ENCODE assay signal across 14 cellular contexts in the genomic region with DNA sequence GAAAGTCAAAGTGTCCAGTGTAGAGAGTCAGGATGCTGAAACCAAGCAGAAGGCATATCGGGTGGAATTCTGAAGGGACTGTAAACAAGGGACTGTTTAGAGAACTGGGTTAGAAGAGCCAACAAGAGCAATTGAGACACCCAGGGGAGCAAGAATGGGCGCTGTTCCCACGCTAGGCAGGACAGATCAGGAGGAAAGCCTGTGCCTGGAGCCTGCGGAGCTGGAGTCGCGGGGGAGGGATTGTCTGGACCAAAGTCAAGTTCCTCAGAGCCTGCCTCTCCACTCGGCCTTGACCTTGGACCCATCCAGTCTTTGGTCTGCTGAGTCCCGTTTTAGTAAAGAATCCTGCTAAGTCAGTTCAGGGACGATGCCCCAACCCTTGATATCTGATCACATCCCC. TPM values are rescaled to one million over a fixed set of nuclear protein-coding genes. Genes with fewer than 3 reads are reported as not detected.
DNase-seq lines count a peak whose midpoint lies in the region; TF ChIP-seq lines count a peak whose summit lies in the region.
"Had no signal": no experiment of that assay in that cellular context is flagged by ENCODE, and none has a peak within 500 bp of the region (broad histone marks: within the 10 kb centered on the region; RNA-seq: fewer than 3 reads in every experiment).

No MANE protein-coding gene starts in this region.

- H2BK120ac ChIP-seq in mesenchymal stem cell (ENCODE audit: low read depth, low read length) = no peak overlapping the region

- no peak for TF ChIP-seq POLR2A in tibial nerve (IDR thresholded peaks at IDR 0.05)

- H3K9ac ChIP-seq in fibroblast of lung (ENCODE audit: insufficient read depth, low read length) (no peak overlapping the region), mesenchymal stem cell (ENCODE audit: low read length) (peak overlapping the region; percentile 8)

- H3K9me3 ChIP-seq in fibroblast of lung (ENCODE audit: control insufficient read depth, insufficient read depth, low read depth, low read length) (no peaks in the 10 kb centered on the region), mesenchymal stem cell (ENCODE audit: control insufficient read depth, low read length) (no peaks in the 10 kb centered on the region), tibial nerve (no peaks in the 10 kb centered on the region), HAP-1 (no peaks in the 10 kb centered on the region)

- H4K20me1 ChIP-seq in fibroblast of lung (ENCODE audit: control insufficient read depth, extremely low read depth, insufficient read depth, low read length) = no peaks in the 10 kb centered on the region

- peak overlapping the region; percentile 27 for H2AFZ ChIP-seq in fibroblast of lung (ENCODE audit: low read length)
- no peak overlapping the region for H2AFZ ChIP-seq in mesenchymal stem cell (ENCODE audit: low read depth, low read length)

- no peaks in the 10 kb centered on the region for H3K36me3 ChIP-seq in fibroblast of lung (ENCODE audit: control insufficient read depth, insufficient read depth, low read length)
- no peaks in the 10 kb centered on the region for H3K36me3 ChIP-seq in mesenchymal stem cell (ENCODE audit: control insufficient read depth in 1 of 2, insufficient read depth in 2 of 2, low read depth in 1 of 2, low read length in 2 of 2)
- H3K36me3 ChIP-seq in tibial nerve = no peaks in the 10 kb centered on the region
- H3K36me3 ChIP-seq in HAP-1 (replicated peaks) = no peaks in the 10 kb centered on the region

- H3K18ac ChIP-seq in mesenchymal stem cell (ENCODE audit: low read depth in 1 of 2, low read length in 2 of 2) = peak overlapping the region in 1 of 2 experiments; percentile 28

- H3K4me3 ChIP-seq in fibroblast of lung (replicated peaks in 1 of 4; ENCODE audit: control extremely low read depth in 1 of 4, insufficient read depth in 1 of 4, low read depth in 3 of 4, low read length in 4 of 4) (no peak overlapping the region), mesenchymal stem cell (ENCODE audit: insufficient read depth in 1 of 2, low read depth in 1 of 2, low read length in 2 of 2) (peak overlapping the region in 1 of 2 experiments; percentile 42), tibial nerve (no peak overlapping the region), dorsolateral prefrontal cortex (no peak overlapping the region), HAP-1 (no peak overlapping the region)

- H2AK5ac ChIP-seq in mesenchymal stem cell (ENCODE audit: low read length, severe bottlenecking) = no peak overlapping the region

- DNase-seq in NCI-H345 treated with DMSO at 0.1 percent for 48 hours (lab: John Stamatoyannopoulos, UW; ENCODE audit: unreplicated experiment) (peak; percentile 41), fibroblast of lung (ENCODE audit: low read depth in 2 of 2) (no peak), mesenchymal stem cell (peak; percentile 69), tibial nerve (ENCODE audit: low spot score in 2 of 2) (peak; percentile 76 to 77), dorsolateral prefrontal cortex (no peak), HAP-1 (ENCODE audit: low spot score in 2 of 2) (no peak), NOMO-1 treated with dmso at 0.1 percent for 144 hours (lab: John Stamatoyannopoulos, UW; ENCODE audit: unreplicated experiment) (no peak)
- DNase-seq in activated CD4-positive, alpha-beta T cell treated with anti-CD3 and anti-CD28 coated beads, Interleukin-2, amount 50 U/mL, for 4 hours = no peak
- DNase-seq: activated CD4-positive, alpha-beta T cell treated with anti-CD3 and anti-CD28 coated beads, Interleukin-2, amount 50 U/mL, for 48 hours; activated gamma-delta T cell treated with Interleukin-2 at 50 U/mL for 16 hours; CD8-positive, alpha-beta T cell; foreskin melanocyte; NCI-H1436; T-helper 17 cell had no signal

- no peak overlapping the region for H3K23ac ChIP-seq in mesenchymal stem cell (ENCODE audit: low read length in 2 of 2)

- 58% methylated on average over 9 of the region's 9 CpGs for WGBS in mesenchymal stem cell
- 15 to 36% methylated on average over 9 of the region's 9 CpGs for WGBS in tibial nerve, 2 donors

- TF ChIP-seq CTCF in fibroblast of lung (conservative IDR thresholded peaks at IDR 0.05 in 1 of 2, IDR thresholded peaks at IDR 0.05 in 1 of 2; ENCODE audit: low read depth in 1 of 2, low read length in 2 of 2) = no peak
- no peak for TF ChIP-seq CTCF in tibial nerve (IDR thresholded peaks at IDR 0.05)
- no peak for TF ChIP-seq CTCF in dorsolateral prefrontal cortex (IDR thresholded peaks at IDR 0.05 in 54 of 56, conservative IDR thresholded peaks at IDR 0.05 in 2 of 56; ENCODE audit: low read depth in 1 of 56, partially characterized antibody in 56 of 56)

- H2BK15ac ChIP-seq in mesenchymal stem cell (ENCODE audit: low read depth, poor library complexity, severe bottlenecking) = no peak overlapping the region

- H3K4ac ChIP-seq in mesenchymal stem cell (ENCODE audit: low read depth in 1 of 2, low read length in 2 of 2) = no peak overlapping the region

- no peak overlapping the region for H3K14ac ChIP-seq in mesenchymal stem cell (ENCODE audit: low read length in 2 of 2)

- intact Hi-C loops in dorsolateral prefrontal cortex (cut with DNase I) = no loop called here

- H3K4me2 ChIP-seq in fibroblast of lung (ENCODE audit: extremely low read depth, insufficient read depth, low read length) (no peak overlapping the region), mesenchymal stem cell (ENCODE audit: low read length, poor library complexity, severe bottlenecking) (no peak overlapping the region)

- no peak overlapping the region for H4K91ac ChIP-seq in mesenchymal stem cell (ENCODE audit: low read length)

- TF ChIP-seq EP300 in tibial nerve (IDR thresholded peaks at IDR 0.05) = peak in 1 of 2 donors; percentile 68

- H3K4me1 ChIP-seq in fibroblast of lung (ENCODE audit: control insufficient read depth, extremely low read depth, insufficient read depth, low read length) = peaks cover 3% of the 10 kb centered on the region
- peaks cover 2% of the 10 kb centered on the region for H3K4me1 ChIP-seq in mesenchymal stem cell (ENCODE audit: control insufficient read depth, insufficient read depth, low read depth, low read length)
- peaks cover 0 to 32% (median 5%) of the 10 kb centered on the region in 4 donors for H3K4me1 ChIP-seq in tibial nerve
- H3K4me1 ChIP-seq in HAP-1 = no peaks in the 10 kb centered on the region

- H2BK5ac ChIP-seq in mesenchymal stem cell (ENCODE audit: low read depth, low read length, poor library complexity, severe bottlenecking) = no peak overlapping the region

- H3K79me1 ChIP-seq in mesenchymal stem cell (replicated peaks; ENCODE audit: low read length, poor library complexity, severe bottlenecking) = no peaks in the 10 kb centered on the region

- in situ Hi-C loops in HAP-1 (cut with MboI; ENCODE audit: low sequenced_read_pairs) = no loop called here

- H3K27me3 ChIP-seq in fibroblast of lung (ENCODE audit: control insufficient read depth, insufficient read depth, low read length) (no peaks in the 10 kb centered on the region), mesenchymal stem cell (ENCODE audit: control insufficient read depth in 1 of 2, insufficient read depth in 1 of 2, low read length in 2 of 2) (no peaks in the 10 kb centered on the region), tibial nerve (no peaks in the 10 kb centered on the region), dorsolateral prefrontal cortex (no peaks in the 10 kb centered on the region), HAP-1 (ENCODE audit: low read depth) (no peaks in the 10 kb centered on the region)

- H4K8ac ChIP-seq in mesenchymal stem cell (ENCODE audit: low read length) = peak overlapping the region; percentile 19

- peak overlapping the region in 1 of 2 experiments; percentile 18 for H2BK12ac ChIP-seq in mesenchymal stem cell (ENCODE audit: low read length in 2 of 2)

- H3K27ac ChIP-seq in fibroblast of lung (ENCODE audit: insufficient read depth, low read length) (no peak overlapping the region), mesenchymal stem cell (ENCODE audit: low read length, poor library complexity, severe bottlenecking) (no peak overlapping the region), tibial nerve (peak overlapping the region in 2 of 4 donors; percentile 12 to 61), dorsolateral prefrontal cortex (peak overlapping the region in 5 of 59 donors; percentile 3 to 36 (median 12))

- no peaks in the 10 kb centered on the region for H3K79me2 ChIP-seq in fibroblast of lung (ENCODE audit: control insufficient read depth, insufficient read depth, low read length)

RNA-seq across cellular contexts. Expression of gene KLHL36, which starts 14.7 kb away (rescaled TPM):
- total RNA-seq in fibroblast of lung = 71.9 and 83.1 TPM in 2 replicates
- 26.6 and 29.7 TPM in 2 replicates for polyA plus RNA-seq in fibroblast of lung
- 26.5 and 26.7 TPM in 2 replicates for polyA plus RNA-seq in fibroblast of lung (2012)
- polyA minus RNA-seq in fibroblast of lung (ENCODE audit: low replicate concordance) = 65.6 and 66.2 TPM in 2 replicates
- polyA plus RNA-seq in mesenchymal stem cell (2013, experiment 1 of 2) = 19.3 TPM
- 18.4 TPM for polyA plus RNA-seq in mesenchymal stem cell (2013, experiment 2 of 2)
- 10 to 100 TPM; 60.1 to 75.3 (median 66.0) TPM for total RNA-seq in tibial nerve
- total RNA-seq in dorsolateral prefrontal cortex = 10 to 100 TPM; 30.4 to 77.3 (median 47.4) TPM

RNA-seq across cellular contexts. Expression of gene COTL1, which starts 15.7 kb away (rescaled TPM):
- total RNA-seq in fibroblast of lung = 64.5 and 103 TPM in 2 replicates
- polyA plus RNA-seq in fibroblast of lung = 192 and 311 TPM in 2 replicates
- 351 and 505 TPM in 2 replicates for polyA plus RNA-seq in fibroblast of lung (2012)
- 310 and 386 TPM in 2 replicates for polyA minus RNA-seq in fibroblast of lung (ENCODE audit: low replicate concordance)
- 264 TPM for polyA plus RNA-seq in mesenchymal stem cell (2013, experiment 1 of 2)
- 251 TPM for polyA plus RNA-seq in mesenchymal stem cell (2013, experiment 2 of 2)
- total RNA-seq in tibial nerve = 10 to 100 TPM; 29.9 to 84.9 (median 52.6) TPM
- total RNA-seq in dorsolateral prefrontal cortex = 100 to 1,000 TPM in 6 of 120 experiments, 10 to 100 TPM in 114; 43.3 to 111 (median 76.2) TPM

Comparison
In these comparisons a context has a peak if more than half of its experiments do, and no peak if none do; other contexts are left out.
1. DNase-seq: peak in NCI-H345 treated with DMSO at 0.1 percent for 48 hours (single experiment), mesenchymal stem cell (single experiment) and tibial nerve (2 of 2); none in fibroblast of lung (0 of 2), dorsolateral prefrontal cortex (0 of 10), HAP-1 (0 of 2), activated CD4-positive, alpha-beta T cell treated with anti-CD3 and anti-CD28 coated beads, Interleukin-2, amount 50 U/mL, for 4 hours (0 of 2) and NOMO-1 treated with dmso at 0.1 percent for 144 hours (single experiment).